In the genomic region with DNA sequence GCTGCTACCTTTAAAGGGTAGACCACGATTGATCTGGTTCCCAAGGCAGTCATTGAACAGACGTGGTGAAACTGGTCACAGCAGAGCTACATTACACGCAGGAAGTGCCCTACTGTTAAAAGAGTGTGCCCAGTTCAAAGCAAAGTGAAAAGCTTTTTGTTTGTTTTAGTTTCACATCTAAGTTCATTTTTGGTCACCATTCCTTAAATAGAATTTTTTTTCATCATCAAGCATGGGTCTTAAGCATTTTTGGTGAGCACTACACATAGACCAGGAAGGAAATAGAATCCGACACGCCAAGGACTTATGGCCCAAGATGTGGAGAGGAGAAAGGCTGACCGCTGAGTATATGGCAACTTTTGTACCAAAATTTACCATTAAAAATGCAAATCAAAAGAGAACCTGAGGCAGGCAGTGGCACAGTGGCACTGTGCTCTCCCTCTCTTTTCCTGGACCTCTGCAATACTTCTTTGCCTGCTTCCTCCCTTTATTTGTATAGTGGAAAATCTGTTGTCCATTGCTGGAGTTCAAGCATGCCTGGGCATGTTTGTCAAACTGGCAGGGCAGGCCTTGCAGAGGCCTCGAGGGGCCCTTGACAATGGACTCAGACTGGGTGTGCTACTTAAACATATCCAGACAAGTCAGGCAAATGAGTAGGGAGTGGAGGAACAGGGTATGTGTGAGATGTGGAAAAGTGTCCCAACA, we compare ENCODE assay signal across 8 cellular contexts. TPM values are rescaled to one million over a fixed set of nuclear protein-coding genes. Genes with fewer than 3 reads are reported as not detected.
DNase-seq lines count a peak whose midpoint lies in the region; ATAC-seq and TF ChIP-seq lines count a peak whose summit lies in the region.

No MANE protein-coding gene starts in this region.

- H3K4me1 ChIP-seq in left lung, result peaks cover 17 to 28% of the 10 kb centered on the region in 2 donors
- H3K4me1 ChIP-seq in mucosa of descending colon (ENCODE audit: low read depth), result peaks cover 14% of the 10 kb centered on the region

- H3K36me3 Mint-ChIP-seq in activated naive CD4-positive, alpha-beta T cell treated with anti-CD3 and anti-CD28 coated beads, Interleukin-2, amount 10 ng/mL, durations not matched to agents 7 days and 5 days, result no peaks in the 10 kb centered on the region

- no peak overlapping the region for H3K4me3 Mint-ChIP-seq in activated naive CD4-positive, alpha-beta T cell treated with anti-CD3 and anti-CD28 coated beads, Interleukin-2, amount 10 ng/mL, durations not matched to agents 7 days and 5 days

- no peaks in the 10 kb centered on the region for H3K27me3 ChIP-seq in left lung

- TF ChIP-seq CTCF in left lung (IDR thresholded peaks at IDR 0.05) (no peak), mucosa of descending colon (IDR thresholded peaks at IDR 0.05) (no peak)

- intact Hi-C loops in left lung (cut with DNase I), result loop anchor here in 1 of 2 donors (10.0 kb wide), 3 partner anchors 95 to 585 kb away; a partner anchor contains a TSS
- intact Hi-C loops in mucosa of descending colon (cut with DNase I, micrococcal nuclease), result loop anchor here (5.0 to 10.0 kb wide), 3 partner anchors 92 to 245 kb away; a partner anchor contains a TSS

- H3K4me3 ChIP-seq in left lung (no peak overlapping the region), mucosa of descending colon (no peak overlapping the region)

- H3K36me3 ChIP-seq in left lung (no peaks in the 10 kb centered on the region), mucosa of descending colon (ENCODE audit: low read depth) (no peaks in the 10 kb centered on the region)

- no peaks in the 10 kb centered on the region for H3K9me3 Mint-ChIP-seq in activated naive CD4-positive, alpha-beta T cell treated with anti-CD3 and anti-CD28 coated beads, Interleukin-2, amount 10 ng/mL, durations not matched to agents 7 days and 5 days

- ATAC-seq in HG03103 (IDR thresholded peaks at IDR 0.05; ENCODE audit: low read depth, unreplicated experiment) (peak; percentile 60), left lung (peak; percentile 85), mucosa of descending colon (no peak)

- no peaks in the 10 kb centered on the region for H3K9me3 ChIP-seq in left lung
- no peaks in the 10 kb centered on the region for H3K9me3 ChIP-seq in mucosa of descending colon

- H3K27ac ChIP-seq in left lung, result peak overlapping the region; percentile 59 to 71

- CTCF ChIA-PET in activated naive CD4-positive, alpha-beta T cell treated with anti-CD3 and anti-CD28 coated beads, Interleukin-2, amount 10 ng/mL, durations not matched to agents 7 days and 5 days (lab: Charles Lee), result interaction anchor here (1.1 to 1.4 kb wide), 5 partner anchors 9 to 161 kb away, joined by 3 to 5 read pairs (median 4); no protein-coding TSS in a partner anchor

- peaks cover 12% of the 10 kb centered on the region for H3K27me3 Mint-ChIP-seq in activated naive CD4-positive, alpha-beta T cell treated with anti-CD3 and anti-CD28 coated beads, Interleukin-2, amount 10 ng/mL, durations not matched to agents 7 days and 5 days

- peaks cover 42% of the 10 kb centered on the region for H3K4me1 Mint-ChIP-seq in activated naive CD4-positive, alpha-beta T cell treated with anti-CD3 and anti-CD28 coated beads, Interleukin-2, amount 10 ng/mL, durations not matched to agents 7 days and 5 days

- no peak overlapping the region for H3K27ac Mint-ChIP-seq in activated naive CD4-positive, alpha-beta T cell treated with anti-CD3 and anti-CD28 coated beads, Interleukin-2, amount 10 ng/mL, durations not matched to agents 7 days and 5 days

- peak; percentile 36 for DNase-seq in activated naive CD4-positive, alpha-beta T cell treated with anti-CD3 and anti-CD28 coated beads, Interleukin-2, amount 10 ng/mL, durations not matched to agents 7 days and 5 days
- no peak for DNase-seq in activated naive CD4-positive, alpha-beta T cell (lab: John Stamatoyannopoulos, UW)
- DNase-seq in NCI-H748 (lab: John Stamatoyannopoulos, UW; ENCODE audit: unreplicated experiment), result peak; percentile 99
- DNase-seq in left lung, result peak in 1 of 2 donors; percentile 79
- DNase-seq in mucosa of descending colon, result no peak
- no peak for DNase-seq in HCEC 1CT
- DNase-seq in nucleus accumbens (lab: John Stamatoyannopoulos, UW), result no peak

RNA-seq across cellular contexts. Expression of a gene that starts 42.6 kb away (rescaled TPM):
- 100 to 1,000 TPM; 151 to 180 TPM for total RNA-seq in left lung
- 100 to 1,000 TPM; 133 to 169 (median 151) TPM for total RNA-seq in mucosa of descending colon

Comparison
In these comparisons a context has a peak if more than half of its experiments do, and no peak if none do; other contexts are left out.
1. DNase-seq: peak in activated naive CD4-positive, alpha-beta T cell treated with anti-CD3 and anti-CD28 coated beads, Interleukin-2, amount 10 ng/mL, durations not matched to agents 7 days and 5 days (single experiment) and NCI-H748 (single experiment); none in activated naive CD4-positive, alpha-beta T cell (0 of 4), mucosa of descending colon (0 of 3), HCEC 1CT (single experiment) and nucleus accumbens (0 of 56).